In the genomic region with DNA sequence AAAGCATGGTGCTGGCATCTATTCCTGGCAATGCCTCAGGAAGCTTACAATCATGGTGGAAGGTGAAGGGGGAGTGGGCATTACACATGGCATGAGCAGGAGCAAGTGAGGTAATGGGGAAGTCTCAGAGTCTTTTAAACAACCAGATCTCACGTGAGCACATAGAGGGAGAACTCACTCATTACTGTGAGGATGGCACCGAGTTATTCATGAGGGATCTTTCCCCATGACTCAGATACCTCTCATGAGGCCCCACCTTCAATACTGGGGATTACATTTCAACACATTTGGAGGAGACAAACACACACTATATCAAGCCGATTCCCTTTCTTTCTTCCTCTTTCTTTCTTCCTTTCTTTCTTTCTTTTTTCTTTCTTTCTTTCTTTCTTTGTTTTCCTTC, we compare ENCODE assay signal across 22 cellular contexts. TPM values are rescaled to one million over a fixed set of nuclear protein-coding genes. Genes with fewer than 3 reads are reported as not detected.
DNase-seq lines count a peak whose midpoint lies in the region; ATAC-seq, FAIRE-seq and TF ChIP-seq lines count a peak whose summit lies in the region.
"Had no signal": no experiment of that assay in that cellular context is flagged by ENCODE, and none has a peak within 500 bp of the region (broad histone marks: within the 10 kb centered on the region; RNA-seq: fewer than 3 reads in every experiment).

No MANE protein-coding gene starts in this region.

- 0% methylated on average over 3 of the region's 3 CpGs for WGBS in K562 (ENCODE audit: insufficient coverage, low coverage, missing lambda C conversion rate)

- H3K27me3 ChIP-seq in K562 (ENCODE audit: control insufficient read depth in 2 of 2, insufficient read depth in 2 of 2, low read length in 2 of 2): no peaks in the 10 kb centered on the region
- no peaks in the 10 kb centered on the region for H3K27me3 ChIP-seq in neural progenitor cell
- H3K27me3 ChIP-seq: BE2C, brain microvascular endothelial cell, esophagus squamous epithelium had no signal

- ATAC-seq in K562: no peak
- no peak for ATAC-seq in GM18511 (IDR thresholded peaks at IDR 0.05; ENCODE audit: unreplicated experiment)
- ATAC-seq in activated CD4-positive, alpha-beta T cell treated with anti-CD3 and anti-CD28 coated beads for 36 hours: no peak
- ATAC-seq: heart left ventricle; HepG2; naive thymus-derived CD8-positive, alpha-beta T cell had no signal

- H3K4me1 ChIP-seq in K562 (replicated peaks in 1 of 2; ENCODE audit: control insufficient read depth in 2 of 2, insufficient read depth in 2 of 2, low read length in 2 of 2) (no peaks in the 10 kb centered on the region), neural progenitor cell (peaks cover 11% of the 10 kb centered on the region)
- H3K4me1 ChIP-seq: BE2C, esophagus squamous epithelium, heart left ventricle had no signal

- peak; percentile 62 for FAIRE-seq in GM12892 (lab: Jason Lieb, UNC)
- FAIRE-seq in K562 (lab: Jason Lieb, UNC): no peak
- FAIRE-seq: D721Med, GM18507, HepG2 had no signal

- H3K4me2 ChIP-seq in K562 (ENCODE audit: insufficient read depth, low read length) (no peak overlapping the region), neural progenitor cell (no peak overlapping the region)
- H3K4me2 ChIP-seq: smooth muscle cell had no signal

- H3K27ac Mint-ChIP-seq in neural progenitor cell: no peak overlapping the region
- H3K27ac Mint-ChIP-seq in activated CD4-positive, alpha-beta T cell treated with anti-CD3 and anti-CD28 coated beads for 36 hours: no peak overlapping the region
- H3K27ac Mint-ChIP-seq: activated naive CD8-positive, alpha-beta T cell treated with anti-CD3 and anti-CD28 coated beads, Interleukin-2, amount 10 ng/mL, durations not matched to agents 7 days and 5 days; dendritic cell treated with granulocyte-macrophage colony-stimulating factor and Interleukin-4, amounts not matched to agents 40 ng/mL and 50 ng/mL, for 4 days; immature natural killer cell had no signal

- H3K79me2 ChIP-seq in K562 (ENCODE audit: control insufficient read depth, insufficient read depth, low read length) (no peaks in the 10 kb centered on the region), neural progenitor cell (ENCODE audit: low read depth) (no peaks in the 10 kb centered on the region)

- no peaks in the 10 kb centered on the region for H3K9me3 Mint-ChIP-seq in neural progenitor cell
- no peaks in the 10 kb centered on the region for H3K9me3 Mint-ChIP-seq in activated CD4-positive, alpha-beta T cell treated with anti-CD3 and anti-CD28 coated beads for 36 hours (ENCODE audit: low read depth)
- H3K9me3 Mint-ChIP-seq: activated naive CD8-positive, alpha-beta T cell treated with anti-CD3 and anti-CD28 coated beads, Interleukin-2, amount 10 ng/mL, durations not matched to agents 7 days and 5 days; naive thymus-derived CD8-positive, alpha-beta T cell had no signal

- H3K27me3 Mint-ChIP-seq in neural progenitor cell (ENCODE audit: insufficient read depth, low read depth): no peaks in the 10 kb centered on the region
- peaks cover 8% of the 10 kb centered on the region for H3K27me3 Mint-ChIP-seq in activated CD4-positive, alpha-beta T cell treated with anti-CD3 and anti-CD28 coated beads for 36 hours
- H3K27me3 Mint-ChIP-seq: dendritic cell treated with granulocyte-macrophage colony-stimulating factor and Interleukin-4, amounts not matched to agents 40 ng/mL and 50 ng/mL, for 4 days had no signal

- TF ChIP-seq RAD21 in K562 (CRISPR knock-in tag; conservative IDR thresholded peaks at IDR 0.05 in 1 of 2, IDR thresholded peaks at IDR 0.05 in 1 of 2): no peak

- H3K9me1 ChIP-seq in K562 (ENCODE audit: control insufficient read depth, insufficient read depth, low read length): no peaks in the 10 kb centered on the region

- no TSS peak for BruUV-seq in K562 (replicated peaks; lab: Mats Ljungman, UMichigan)

- H3K27ac ChIP-seq in K562 (ENCODE audit: extremely low read depth, low read depth, low read length) (no peak overlapping the region), neural progenitor cell (no peak overlapping the region)
- H3K27ac ChIP-seq: brain microvascular endothelial cell, esophagus squamous epithelium, heart left ventricle, thoracic aorta, VCaP had no signal

- no peak overlapping the region for H3K9ac ChIP-seq in K562 (ENCODE audit: insufficient read depth in 1 of 2, low read depth in 2 of 2, low read length in 2 of 2)
- no peak overlapping the region for H3K9ac ChIP-seq in neural progenitor cell

- in situ Hi-C loops in K562 (cut with MboI): no loop called here

- TF ChIP-seq EP300 in K562 (IDR thresholded peaks at IDR 0.05; ENCODE audit: low read length): no peak

- DNase-seq in GM12892 (ENCODE audit: insufficient read length): no peak
- DNase-seq in M059J (ENCODE audit: low read depth): peak; percentile 49
- DNase-seq in K562 (ENCODE audit: extremely low read depth in 1 of 4, low spot score in 3 of 4): no peak
- no peak for DNase-seq in neural progenitor cell (ENCODE audit: low spot score)
- no peak for DNase-seq in NCI-H2107 treated with DMSO at 0.1 percent for 48 hours (lab: John Stamatoyannopoulos, UW; ENCODE audit: unreplicated experiment)
- DNase-seq in activated CD4-positive, alpha-beta T cell treated with anti-CD3 and anti-CD28 coated beads for 36 hours: no peak
- DNase-seq: activated naive CD8-positive, alpha-beta T cell treated with anti-CD3 and anti-CD28 coated beads, Interleukin-2, amount 10 ng/mL, durations not matched to agents 7 days and 5 days; BE2C; brain microvascular endothelial cell; esophagus squamous epithelium; heart left ventricle; immature natural killer cell; naive thymus-derived CD8-positive, alpha-beta T cell; NCI-H1105 had no signal

- H2AFZ ChIP-seq in K562 (ENCODE audit: low read depth, low read length) (no peak overlapping the region), neural progenitor cell (replicated peaks) (peak overlapping the region; percentile 28)

- H3K4me1 Mint-ChIP-seq in neural progenitor cell: no peaks in the 10 kb centered on the region
- H3K4me1 Mint-ChIP-seq in activated CD4-positive, alpha-beta T cell treated with anti-CD3 and anti-CD28 coated beads for 36 hours: no peaks in the 10 kb centered on the region
- H3K4me1 Mint-ChIP-seq: activated naive CD8-positive, alpha-beta T cell treated with anti-CD3 and anti-CD28 coated beads, Interleukin-2, amount 10 ng/mL, durations not matched to agents 7 days and 5 days; immature natural killer cell; naive thymus-derived CD8-positive, alpha-beta T cell had no signal

- no peaks in the 10 kb centered on the region for H4K20me1 ChIP-seq in K562 (replicated peaks; ENCODE audit: control insufficient read depth, insufficient read depth, low read length)
- H4K20me1 ChIP-seq in neural progenitor cell (ENCODE audit: low read depth): no peaks in the 10 kb centered on the region

- TF ChIP-seq POLR2A in GM12892 (IDR thresholded peaks at IDR 0.05; ENCODE audit: low read depth, low read length) (no peak), K562 (conservative IDR thresholded peaks at IDR 0.05) (no peak)

- H3K36me3 Mint-ChIP-seq in neural progenitor cell: no peaks in the 10 kb centered on the region
- H3K36me3 Mint-ChIP-seq in activated CD4-positive, alpha-beta T cell treated with anti-CD3 and anti-CD28 coated beads for 36 hours (ENCODE audit: low read depth): no peaks in the 10 kb centered on the region
- H3K36me3 Mint-ChIP-seq: activated naive CD8-positive, alpha-beta T cell treated with anti-CD3 and anti-CD28 coated beads, Interleukin-2, amount 10 ng/mL, durations not matched to agents 7 days and 5 days; naive thymus-derived CD8-positive, alpha-beta T cell had no signal

- H3F3A ChIP-seq in neural progenitor cell (ENCODE audit: low read depth): no peaks in the 10 kb centered on the region

- CTCF ChIA-PET in K562 (lab: Yijun Ruan, JAX; ENCODE audit: low intra/inter-chr PET ratio): no interaction called here
- CTCF ChIA-PET in activated CD4-positive, alpha-beta T cell treated with anti-CD3 and anti-CD28 coated beads for 36 hours (lab: Charles Lee): no interaction called here

- H3K36me3 ChIP-seq in K562 (ENCODE audit: control insufficient read depth, insufficient read depth, low read length): no peaks in the 10 kb centered on the region
- no peaks in the 10 kb centered on the region for H3K36me3 ChIP-seq in neural progenitor cell
- H3K36me3 ChIP-seq: BE2C, brain microvascular endothelial cell, esophagus squamous epithelium, heart left ventricle, thoracic aorta had no signal

- no peak overlapping the region for H3K4me3 Mint-ChIP-seq in neural progenitor cell
- no peak overlapping the region for H3K4me3 Mint-ChIP-seq in activated CD4-positive, alpha-beta T cell treated with anti-CD3 and anti-CD28 coated beads for 36 hours
- H3K4me3 Mint-ChIP-seq: activated naive CD8-positive, alpha-beta T cell treated with anti-CD3 and anti-CD28 coated beads, Interleukin-2, amount 10 ng/mL, durations not matched to agents 7 days and 5 days; dendritic cell treated with granulocyte-macrophage colony-stimulating factor and Interleukin-4, amounts not matched to agents 40 ng/mL and 50 ng/mL, for 4 days; immature natural killer cell; naive thymus-derived CD8-positive, alpha-beta T cell had no signal

- POLR2A ChIA-PET in K562 (lab: Yijun Ruan, JAX): no interaction called here
- POLR2A ChIA-PET in activated CD4-positive, alpha-beta T cell treated with anti-CD3 and anti-CD28 coated beads for 36 hours (lab: Charles Lee): no interaction called here

- H3K4me3 ChIP-seq in K562: no peak overlapping the region
- no peak overlapping the region for H3K4me3 ChIP-seq in neural progenitor cell
- H3K4me3 ChIP-seq: esophagus squamous epithelium, heart left ventricle, smooth muscle cell, thoracic aorta had no signal

- intact Hi-C loops in K562 (cut with micrococcal nuclease): no loop called here
- intact Hi-C loops in activated CD4-positive, alpha-beta T cell treated with anti-CD3 and anti-CD28 coated beads for 36 hours (cut with DNase I, micrococcal nuclease): no loop called here

- TF ChIP-seq CTCF in K562 (IDR thresholded peaks at IDR 0.05 in 2 of 3, conservative IDR thresholded peaks at IDR 0.05 in 1 of 3; ENCODE audit: insufficient read depth in 2 of 3, low read depth in 1 of 3, low read length in 3 of 3) (no peak), neural progenitor cell (IDR thresholded peaks at IDR 0.05) (no peak)

- H3K9me3 ChIP-seq in K562 (replicated peaks; ENCODE audit: control insufficient read depth, insufficient read depth, low read depth, low read length) (no peaks in the 10 kb centered on the region), neural progenitor cell (ENCODE audit: low read depth) (no peaks in the 10 kb centered on the region)
- H3K9me3 ChIP-seq: BE2C, esophagus squamous epithelium, heart left ventricle, thoracic aorta had no signal

RNA-seq across cellular contexts. Expression of gene FANCL, which starts 47.9 kb away (rescaled TPM):
- polyA plus RNA-seq in GM12892 (2012; ENCODE audit: missing spikeins): 41.3 TPM
- 52.8 and 97.6 TPM in 2 replicates for total RNA-seq in M059J (2014; rRNA removed; shearing (Covaris generic))
- total RNA-seq in K562 (2011; cell fraction: chromatin; rRNA removed; ENCODE audit: low replicate concordance): 63.6 and 145 TPM in 2 replicates
- 20.5 and 27.0 TPM in 2 replicates for total RNA-seq in K562 (2011; cell fraction: nucleolus; rRNA removed)
- total RNA-seq in K562 (2011; cell fraction: nucleoplasm; rRNA removed): 47.0 and 63.5 TPM in 2 replicates
- total RNA-seq in K562 (2014; rRNA removed) (29.3 and 36.7 TPM in 2 replicates), K562 (2014; rRNA removed; fragmentation: Illumina TruSeq; extraction: Trizol) (58.5 and 62.6 TPM in 2 replicates), K562 (2015; rRNA removed; fragmentation: Illumina TruSeq; extraction: Trizol) (41.5 and 43.4 TPM in 2 replicates), K562 (2021) (37.8 and 39.9 TPM in 2 replicates), neural progenitor cell (ENCODE audit: low replicate concordance) (112 and 189 TPM in 2 replicates)
- polyA plus RNA-seq in K562 (2011; rRNA removed) (76.1 and 87.1 TPM in 2 replicates), K562 (2014; fragmentation: Illumina TruSeq; extraction: Trizol) (43.1 and 44.3 TPM in 2 replicates), K562 (2014; fragmentation: Nextera tagmentation; extraction: Ambion mirVana) (100 to 1,000 TPM; 106 to 120 TPM), K562 (2014; rRNA removed) (59.9 and 64.0 TPM in 2 replicates)
- 10.9 and 26.7 TPM in 2 replicates for polyA plus RNA-seq in K562 (2011; cell fraction: cytosol; rRNA removed)
- 72.7 and 134 TPM in 2 replicates for polyA plus RNA-seq in K562 (2011; cell fraction: nucleus; rRNA removed)
- polyA plus RNA-seq in K562 (2012): 35.6 and 36.1 TPM in 2 replicates
- 105 TPM in 2 replicates for polyA minus RNA-seq in K562 (2011; rRNA and poly(A)+ RNA removed)
- 15.4 and 24.1 TPM in 2 replicates for polyA minus RNA-seq in K562 (2011; cell fraction: cytosol; rRNA and poly(A)+ RNA removed)
- 68.9 and 125 TPM in 2 replicates for polyA minus RNA-seq in K562 (2011; cell fraction: nucleus; rRNA and poly(A)+ RNA removed)
- 10 to 100 TPM; 16.6 to 19.7 TPM for total RNA-seq in activated CD4-positive, alpha-beta T cell treated with anti-CD3 and anti-CD28 coated beads for 36 hours
